In genomic region chr1:10615932-10616671, GRCh38 we compare ENCODE assay signal across 1 cellular context.
TF ChIP-seq lines count a peak whose summit lies in the region.

No MANE protein-coding gene starts in this region.

TF ChIP-seq in WTC11, 78 proteins besides CTCF, POLR2A, EP300 and RAD21 (continued from another document):
- TF ChIP-seq EMX1 (CRISPR knock-in tag; IDR thresholded peaks at IDR 0.05) (no peak), ZNF121 (CRISPR knock-in tag; IDR thresholded peaks at IDR 0.05) (no peak), ZNF219 (CRISPR knock-in tag; IDR thresholded peaks at IDR 0.05; ENCODE audit: borderline replicate concordance) (no peak), HMGA2 (CRISPR knock-in tag; IDR thresholded peaks at IDR 0.05) (no peak)
- TF ChIP-seq, protein P1, sequence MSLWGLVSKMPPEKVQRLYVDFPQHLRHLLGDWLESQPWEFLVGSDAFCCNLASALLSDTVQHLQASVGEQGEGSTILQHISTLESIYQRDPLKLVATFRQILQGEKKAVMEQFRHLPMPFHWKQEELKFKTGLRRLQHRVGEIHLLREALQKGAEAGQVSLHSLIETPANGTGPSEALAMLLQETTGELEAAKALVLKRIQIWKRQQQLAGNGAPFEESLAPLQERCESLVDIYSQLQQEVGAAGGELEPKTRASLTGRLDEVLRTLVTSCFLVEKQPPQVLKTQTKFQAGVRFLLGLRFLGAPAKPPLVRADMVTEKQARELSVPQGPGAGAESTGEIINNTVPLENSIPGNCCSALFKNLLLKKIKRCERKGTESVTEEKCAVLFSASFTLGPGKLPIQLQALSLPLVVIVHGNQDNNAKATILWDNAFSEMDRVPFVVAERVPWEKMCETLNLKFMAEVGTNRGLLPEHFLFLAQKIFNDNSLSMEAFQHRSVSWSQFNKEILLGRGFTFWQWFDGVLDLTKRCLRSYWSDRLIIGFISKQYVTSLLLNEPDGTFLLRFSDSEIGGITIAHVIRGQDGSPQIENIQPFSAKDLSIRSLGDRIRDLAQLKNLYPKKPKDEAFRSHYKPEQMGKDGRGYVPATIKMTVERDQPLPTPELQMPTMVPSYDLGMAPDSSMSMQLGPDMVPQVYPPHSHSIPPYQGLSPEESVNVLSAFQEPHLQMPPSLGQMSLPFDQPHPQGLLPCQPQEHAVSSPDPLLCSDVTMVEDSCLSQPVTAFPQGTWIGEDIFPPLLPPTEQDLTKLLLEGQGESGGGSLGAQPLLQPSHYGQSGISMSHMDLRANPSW (CRISPR knock-in tag; conservative IDR thresholded peaks at IDR 0.05; ENCODE audit: low read depth), result no peak
